1 cellular context compared by ENCODE assay signal in genomic region chr5:72231989-72232703, GRCh38.
TF ChIP-seq lines count a peak whose summit lies in the region.

No MANE protein-coding gene starts in this region.

TF ChIP-seq in K562, 482 proteins besides CTCF, POLR2A, EP300 and RAD21 (continued from another document and continues in another):
- TF ChIP-seq RUNX1 (IDR thresholded peaks at IDR 0.05; ENCODE audit: low read depth) (no peak), EWSR1 (IDR thresholded peaks at IDR 0.05; ENCODE audit: borderline replicate concordance, low read depth, partially characterized antibody) (no peak), MCM7 (IDR thresholded peaks at IDR 0.05) (no peak), OTX1 (CRISPR knock-in tag; IDR thresholded peaks at IDR 0.05) (no peak), DPF2 (IDR thresholded peaks at IDR 0.05) (peak; percentile 71), ELK1 (CRISPR knock-in tag; IDR thresholded peaks at IDR 0.05) (no peak), TCF7L2 (IDR thresholded peaks at IDR 0.05; ENCODE audit: low read depth, low read length) (peak; percentile 84), RBBP5 (IDR thresholded peaks at IDR 0.05; ENCODE audit: borderline replicate concordance, insufficient read depth, low read length, poor library complexity, severe bottlenecking) (no peak), MAFK (IDR thresholded peaks at IDR 0.05; ENCODE audit: low read length) (no peak), TCF7 (IDR thresholded peaks at IDR 0.05; ENCODE audit: borderline replicate concordance) (peak; percentile 98), SMARCC2 (IDR thresholded peaks at IDR 0.05; ENCODE audit: low read depth) (peak; percentile 42; the same call in 1 of the 2 replicates), ATF3 (IDR thresholded peaks at IDR 0.05) (peak; percentile 89), ATF3 (CRISPR knock-in tag; conservative IDR thresholded peaks at IDR 0.05) (no peak), ZNF318 (IDR thresholded peaks at IDR 0.05; ENCODE audit: borderline replicate concordance in 1 of 2, low read depth in 1 of 2) (no peak), DACH1 (IDR thresholded peaks at IDR 0.05; ENCODE audit: partially characterized antibody) (no peak), ZHX1 (conservative IDR thresholded peaks at IDR 0.05; ENCODE audit: low read length) (no peak), KHSRP (IDR thresholded peaks at IDR 0.05) (no peak), HDAC3 (IDR thresholded peaks at IDR 0.05; ENCODE audit: borderline replicate concordance, partially characterized antibody) (no peak), CEBPZ (IDR thresholded peaks at IDR 0.05; ENCODE audit: borderline replicate concordance, low read depth, low read length) (no peak), NFE2 (IDR thresholded peaks at IDR 0.05; ENCODE audit: low read depth) (peak; percentile 39; the same call in 1 of the 2 replicates), ZNF282 (CRISPR knock-in tag; IDR thresholded peaks at IDR 0.05) (no peak), ZNF609 (CRISPR knock-in tag; IDR thresholded peaks at IDR 0.05; ENCODE audit: borderline replicate concordance) (no peak), ATF1 (CRISPR knock-in tag; IDR thresholded peaks at IDR 0.05) (no peak), ATF1 (tag; IDR thresholded peaks at IDR 0.05) (peak; percentile 22; the same call in 1 of the 2 replicates), ZNF639 (CRISPR knock-in tag; conservative IDR thresholded peaks at IDR 0.05 in 1 of 2, IDR thresholded peaks at IDR 0.05 in 1 of 2) (0 out of 4 replicates have a peak, but pooled peaks of 1 of the 2 experiments have one; percentile 31), MYBL2 (IDR thresholded peaks at IDR 0.05; ENCODE audit: low read depth) (no peak), MYBL2 (CRISPR knock-in tag; IDR thresholded peaks at IDR 0.05; ENCODE audit: borderline replicate concordance) (no peak), ZKSCAN3 (CRISPR knock-in tag; IDR thresholded peaks at IDR 0.05) (no peak), KAT8 (IDR thresholded peaks at IDR 0.05; ENCODE audit: low read depth) (no peak), RHOXF2B (CRISPR knock-in tag; conservative IDR thresholded peaks at IDR 0.05) (no peak), ZBED1 (IDR thresholded peaks at IDR 0.05) (no peak), NCOA6 (IDR thresholded peaks at IDR 0.05) (no peak), CREBBP (IDR thresholded peaks at IDR 0.05; ENCODE audit: low read depth, low read length) (no peak), CREB3 (tag; conservative IDR thresholded peaks at IDR 0.05; ENCODE audit: low read depth) (0 out of 2 replicates have a peak, but pooled peaks have one; percentile 28), TEAD1 (CRISPR knock-in tag; IDR thresholded peaks at IDR 0.05) (0 out of 4 replicates have a peak, but pooled peaks of 1 of the 2 experiments have one; percentile 32)
